Comparison of ENCODE assay signal across 8 cellular contexts in the genomic region with DNA sequence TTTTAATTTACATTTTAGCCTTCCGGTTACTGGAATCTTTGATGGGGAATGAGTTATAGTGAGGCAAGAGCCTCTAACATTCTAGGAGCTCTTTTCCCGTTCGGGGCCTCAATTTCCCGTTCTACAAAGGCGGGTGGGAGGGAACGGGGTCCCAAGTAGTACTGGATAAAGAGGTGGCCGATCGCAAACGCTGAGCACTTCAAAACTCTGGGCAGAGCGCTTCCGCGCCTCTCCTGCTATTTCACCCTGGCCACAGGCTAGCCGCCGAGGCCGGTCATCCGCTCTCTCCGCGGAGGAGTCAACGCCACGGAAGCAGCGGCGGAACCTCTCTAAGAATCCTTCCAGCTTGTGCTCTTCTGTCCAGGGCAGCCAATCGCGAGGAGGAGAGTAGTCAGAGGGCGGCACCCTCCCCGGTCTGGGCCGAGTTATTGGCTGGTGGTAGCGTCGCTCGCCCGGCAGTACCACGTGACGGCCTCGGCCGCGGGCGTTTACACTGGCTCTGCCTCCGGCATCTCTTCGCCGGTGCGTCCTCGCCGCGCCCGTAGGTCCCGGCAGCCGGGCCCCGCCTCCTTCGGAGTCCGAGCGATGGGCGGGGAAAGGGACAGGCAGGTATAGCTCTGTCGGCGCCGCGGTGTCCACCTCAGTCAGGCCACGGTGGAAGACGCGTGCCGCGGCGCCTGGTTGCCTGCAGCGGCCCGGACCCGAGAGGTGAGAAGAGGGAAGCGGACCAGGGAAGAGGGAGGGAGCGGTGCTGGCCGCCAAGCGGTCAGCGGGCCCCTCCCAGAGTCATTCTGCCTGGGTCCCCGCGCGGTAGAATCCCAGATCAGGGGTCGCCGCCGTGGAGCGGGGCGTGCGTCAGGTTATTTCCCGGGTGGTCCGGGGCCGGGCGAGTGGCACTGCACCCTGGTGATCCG. TPM values are rescaled to one million over a fixed set of nuclear protein-coding genes. Genes with fewer than 3 reads are reported as not detected.
DNase-seq lines count a peak whose midpoint lies in the region; ATAC-seq and TF ChIP-seq lines count a peak whose summit lies in the region.

TSS of gene SLC26A2 (plus strand) at position 487 of the 914 bp plus-strand sequence. CDS start 16,895 bp downstream, outside the sequence.

- no peaks in the 10 kb centered on the region for H3K36me3 ChIP-seq in BJ (ENCODE audit: control insufficient read depth, insufficient read depth, low read length)

- peak within 1 kb of the TSS; percentile 97 for H3K4me3 Mint-ChIP-seq in activated CD4-positive, alpha-beta T cell treated with anti-CD3 and anti-CD28 coated beads, Interleukin-2, amount 10 ng/mL, durations not matched to agents 24 days and 14 days

- peaks cover 5% of the 10 kb centered on the region for H3K9me3 Mint-ChIP-seq in activated CD4-positive, alpha-beta T cell treated with anti-CD3 and anti-CD28 coated beads, Interleukin-2, amount 10 ng/mL, durations not matched to agents 24 days and 14 days

- peak within 1 kb of the TSS; percentile 78 for H3K4me3 ChIP-seq in BJ (ENCODE audit: low read depth, low read length)

- CTCF ChIA-PET in BJ (lab: Yijun Ruan, JAX): interaction anchor here (0.6 to 11.1 kb wide), 11 partner anchors 11 to 125 kb away, joined by 3 to 269 read pairs (median 7); partner anchors contain the start of gene PDE6A

- POLR2A ChIA-PET in BJ (lab: Charles Lee): interaction anchor here (0.7 kb wide), 1 partner anchor 11 kb away, joined by 3 read pairs; no protein-coding TSS in a partner anchor

- TF ChIP-seq CTCF in BJ (IDR thresholded peaks at IDR 0.05; ENCODE audit: insufficient read depth, low read depth, low read length): 0 out of 2 replicates have a peak, but pooled peaks have one; percentile 10

- H3K27ac Mint-ChIP-seq in activated CD4-positive, alpha-beta T cell treated with anti-CD3 and anti-CD28 coated beads, Interleukin-2, amount 10 ng/mL, durations not matched to agents 24 days and 14 days: peak within 1 kb of the TSS; percentile 100

- peak; percentile 98 for ATAC-seq in HG03460 (IDR thresholded peaks at IDR 0.05; ENCODE audit: unreplicated experiment)

- H3K36me3 Mint-ChIP-seq in activated CD4-positive, alpha-beta T cell treated with anti-CD3 and anti-CD28 coated beads, Interleukin-2, amount 10 ng/mL, durations not matched to agents 24 days and 14 days (ENCODE audit: low read depth): peaks cover 7% of the 10 kb centered on the region

- DNase-seq in BJ (ENCODE audit: low read depth) (peak; percentile 86), GM19240 (ENCODE audit: insufficient read length, low spot score) (peak; percentile 93), NCI-H526 (lab: John Stamatoyannopoulos, UW) (peak; percentile 95 to 98), cortex of kidney (lab: John Stamatoyannopoulos, UW) (peak; percentile 85), left kidney (ENCODE audit: low read depth, low spot score) (peak; percentile 99)
- peak; percentile 98 for DNase-seq in activated CD4-positive, alpha-beta T cell treated with anti-CD3 and anti-CD28 coated beads, Interleukin-2, amount 10 ng/mL, durations not matched to agents 24 days and 14 days
- peak; percentile 94 for DNase-seq in stimulated activated CD4-positive, alpha-beta T cell treated with anti-CD3 and anti-CD28 coated beads, Interleukin-2, amount 100 ng/mL, for 24 hours

- H3K4me1 Mint-ChIP-seq in activated CD4-positive, alpha-beta T cell treated with anti-CD3 and anti-CD28 coated beads, Interleukin-2, amount 10 ng/mL, durations not matched to agents 24 days and 14 days: peaks cover 28% of the 10 kb centered on the region

- intact Hi-C loops in activated CD4-positive, alpha-beta T cell treated with anti-CD3 and anti-CD28 coated beads, Interleukin-2, amount 10 ng/mL, durations not matched to agents 24 days and 14 days (cut with micrococcal nuclease): loop anchor here (1.0 to 10.0 kb wide), 5 partner anchors 30 to 1578 kb away; partner anchors contain the start of genes FBXO38 and PCYOX1L

- H3K27me3 ChIP-seq in BJ (ENCODE audit: control insufficient read depth, insufficient read depth, low read length): no peaks in the 10 kb centered on the region

- H3K27me3 Mint-ChIP-seq in activated CD4-positive, alpha-beta T cell treated with anti-CD3 and anti-CD28 coated beads, Interleukin-2, amount 10 ng/mL, durations not matched to agents 24 days and 14 days: no peaks in the 10 kb centered on the region

RNA-seq across cellular contexts. Expression of gene SLC26A2, which starts in this region (rescaled TPM):
- 3.3 and 7.6 TPM in 2 replicates for polyA plus RNA-seq in BJ (2011; rRNA removed)
- polyA minus RNA-seq in BJ (2011; rRNA and poly(A)+ RNA removed): 9.5 and 11.5 TPM in 2 replicates
- 8.3 and 9.0 TPM in 2 replicates for total RNA-seq in activated CD4-positive, alpha-beta T cell treated with anti-CD3 and anti-CD28 coated beads, Interleukin-2, amount 10 ng/mL, durations not matched to agents 24 days and 14 days

Comparison
In these comparisons a context has a peak if more than half of its experiments do, and no peak if none do; other contexts are left out.
1. Peak in every context shown above with its lines: DNase-seq, ATAC-seq and H3K4me3 ChIP-seq.